8 cellular contexts compared by ENCODE assay signal in the genomic region with DNA sequence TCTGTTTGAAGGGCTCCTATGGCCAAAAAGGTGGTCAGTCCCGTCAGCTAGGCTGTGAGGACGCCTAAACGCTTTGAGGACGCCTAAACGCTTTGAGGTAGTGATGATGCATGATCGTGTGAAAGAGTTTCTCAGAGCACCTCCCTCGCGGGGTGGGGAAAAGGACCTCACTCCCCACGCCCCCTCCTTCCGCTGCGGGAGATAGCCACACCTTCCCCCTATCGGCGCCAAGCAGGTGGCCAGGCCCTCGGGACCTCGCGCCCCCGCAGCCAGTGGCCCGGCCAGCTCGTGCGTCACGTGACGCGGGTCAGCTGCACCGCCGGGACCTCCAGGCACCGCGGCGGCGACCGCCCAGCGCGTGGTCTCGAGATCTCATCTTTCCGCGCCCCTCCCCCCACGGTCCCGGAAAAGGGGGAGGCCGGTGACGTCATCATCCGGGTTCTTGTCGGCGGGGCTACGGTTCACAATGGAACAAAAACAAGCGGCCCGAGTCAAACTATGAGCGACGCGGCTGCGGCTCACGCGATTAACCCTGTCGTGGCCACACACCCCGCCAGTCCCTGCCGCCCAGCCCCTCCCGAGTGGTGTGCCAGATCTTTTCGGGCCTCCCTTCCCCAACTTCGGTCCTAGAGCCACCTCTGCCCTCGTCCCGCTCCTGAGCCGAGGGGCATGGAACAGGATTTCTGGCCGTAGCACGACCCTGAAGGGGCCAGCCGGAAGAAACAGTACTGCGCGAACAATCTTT. TPM values are rescaled to one million over a fixed set of nuclear protein-coding genes. Genes with fewer than 3 reads are reported as not detected.
DNase-seq lines count a peak whose midpoint lies in the region; ATAC-seq and TF ChIP-seq lines count a peak whose summit lies in the region.

No MANE protein-coding gene starts in this region.

- H3K79me2 ChIP-seq in Loucy (ENCODE audit: insufficient read depth, low read length): peaks cover 40% of the 10 kb centered on the region

- H3K27me3 Mint-ChIP-seq in naive thymus-derived CD8-positive, alpha-beta T cell: no peaks in the 10 kb centered on the region
- H3K27me3 Mint-ChIP-seq in stimulated activated naive B cell treated with anti-CD40 and anti-IgM and Interleukin-4, amounts not matched to agents 10 μg/mL and 1 μg/mL and 100 μg/mL, for 72 hours: no peaks in the 10 kb centered on the region

- peak overlapping the region; percentile 96 for H3K9ac ChIP-seq in Loucy (ENCODE audit: low read depth, low read length, poor library complexity, severe bottlenecking)

- no peak for TF ChIP-seq CTCF in Loucy (conservative IDR thresholded peaks at IDR 0.05; ENCODE audit: low read length)
- TF ChIP-seq CTCF in RWPE2 (IDR thresholded peaks at IDR 0.05; ENCODE audit: poor library complexity, severe bottlenecking): no peak

- H3K4me1 ChIP-seq in Loucy (ENCODE audit: insufficient read depth, low read length, poor library complexity, severe bottlenecking): peaks cover 2% of the 10 kb centered on the region
- no peaks in the 10 kb centered on the region for H3K4me1 ChIP-seq in RWPE2 (ENCODE audit: insufficient read depth, poor library complexity, severe bottlenecking)

- H3K4me2 ChIP-seq in Loucy (ENCODE audit: low read depth, low read length, poor library complexity, severe bottlenecking): peak overlapping the region; percentile 81

- no peaks in the 10 kb centered on the region for H3F3A ChIP-seq in Loucy (ENCODE audit: low read depth)

- no peaks in the 10 kb centered on the region for H3K27me3 ChIP-seq in H7 (ENCODE audit: control insufficient read depth, insufficient read depth, low read length)
- no peaks in the 10 kb centered on the region for H3K27me3 ChIP-seq in Loucy (ENCODE audit: insufficient read depth, low read length, poor library complexity, severe bottlenecking)
- H3K27me3 ChIP-seq in RWPE2 (ENCODE audit: insufficient read depth, poor library complexity, severe bottlenecking): no peaks in the 10 kb centered on the region

- H3K9me2 ChIP-seq in Loucy (replicated peaks; ENCODE audit: low read depth, low read length): no peaks in the 10 kb centered on the region

- peak overlapping the region; percentile 84 for H2AFZ ChIP-seq in Loucy (ENCODE audit: low read length)

- H3K9me3 ChIP-seq in Loucy (ENCODE audit: insufficient read depth, low read depth, low read length) (no peaks in the 10 kb centered on the region), RWPE2 (ENCODE audit: severe bottlenecking) (no peaks in the 10 kb centered on the region)

- H3K4me3 ChIP-seq in H7 (ENCODE audit: insufficient read depth, low read depth, low read length) (peak overlapping the region; percentile 99), Loucy (ENCODE audit: low read length, poor library complexity, severe bottlenecking) (peak overlapping the region; percentile 80), RWPE2 (ENCODE audit: severe bottlenecking) (peak overlapping the region; percentile 78)

- POLR2A ChIA-PET in naive thymus-derived CD8-positive, alpha-beta T cell (lab: Charles Lee): interaction anchor here (0.6 to 3.7 kb wide), 14 partner anchors 12 to 908 kb away, joined by 3 to 34 read pairs (median 6); partner anchors contain the start of genes DDX3X and MED14

- peaks cover 2 to 31% (median 13%) of the 10 kb centered on the region in 4 donors for H3K4me1 Mint-ChIP-seq in naive thymus-derived CD8-positive, alpha-beta T cell
- peaks cover 9 to 10% of the 10 kb centered on the region in 2 donors for H3K4me1 Mint-ChIP-seq in stimulated activated naive B cell treated with anti-CD40 and anti-IgM and Interleukin-4, amounts not matched to agents 10 μg/mL and 1 μg/mL and 100 μg/mL, for 72 hours

- H3K27ac ChIP-seq in RWPE2 (ENCODE audit: poor library complexity, severe bottlenecking): peak overlapping the region; percentile 87

- DNase-seq in ELR (ENCODE audit: low read depth) (peak; percentile 94), H7 (peak; percentile 89), RWPE2 (ENCODE audit: low spot score) (peak; percentile 94), fibroblast of peridontal ligament (ENCODE audit: extremely low read depth) (peak; percentile 93)
- peak; percentile 87 for DNase-seq in activated effector memory CD4-positive, alpha-beta T cell treated with Interleukin-2 at 50 U/mL for 16 hours
- DNase-seq in naive thymus-derived CD8-positive, alpha-beta T cell: peak; percentile 92 to 100 (median 96)
- peak; percentile 99 for DNase-seq in stimulated activated naive B cell treated with anti-CD40 and anti-IgM and Interleukin-4, amounts not matched to agents 10 μg/mL and 1 μg/mL and 100 μg/mL, for 72 hours

- H3K9me3 Mint-ChIP-seq in naive thymus-derived CD8-positive, alpha-beta T cell: peaks cover 0 to 1% (median 0%) of the 10 kb centered on the region in 9 donors
- H3K9me3 Mint-ChIP-seq in stimulated activated naive B cell treated with anti-CD40 and anti-IgM and Interleukin-4, amounts not matched to agents 10 μg/mL and 1 μg/mL and 100 μg/mL, for 72 hours: no peaks in the 10 kb centered on the region

- H3K4me3 Mint-ChIP-seq in naive thymus-derived CD8-positive, alpha-beta T cell: peak overlapping the region; percentile 89 to 97 (median 92)
- peak overlapping the region; percentile 96 to 97 for H3K4me3 Mint-ChIP-seq in stimulated activated naive B cell treated with anti-CD40 and anti-IgM and Interleukin-4, amounts not matched to agents 10 μg/mL and 1 μg/mL and 100 μg/mL, for 72 hours

- H4K20me1 ChIP-seq in Loucy (ENCODE audit: insufficient read depth, low read length, poor library complexity, severe bottlenecking): peaks cover 39% of the 10 kb centered on the region

- H3K36me3 Mint-ChIP-seq in naive thymus-derived CD8-positive, alpha-beta T cell: peaks cover 0 to 15% (median 0%) of the 10 kb centered on the region in 3 donors
- H3K36me3 Mint-ChIP-seq in stimulated activated naive B cell treated with anti-CD40 and anti-IgM and Interleukin-4, amounts not matched to agents 10 μg/mL and 1 μg/mL and 100 μg/mL, for 72 hours: peaks cover 6 to 20% of the 10 kb centered on the region in 2 donors

- H3K36me3 ChIP-seq in H7 (replicated peaks; ENCODE audit: control insufficient read depth, insufficient read depth, low read length): peaks cover 1% of the 10 kb centered on the region
- H3K36me3 ChIP-seq in Loucy (ENCODE audit: insufficient read depth, low read length): no peaks in the 10 kb centered on the region
- H3K36me3 ChIP-seq in RWPE2 (ENCODE audit: low read depth): peaks cover 4% of the 10 kb centered on the region; the same call in 1 of the 2 replicates

- peak; percentile 68 for ATAC-seq in RWPE2 (ENCODE audit: low read depth)
- peak; percentile 66 to 67 for ATAC-seq in naive thymus-derived CD8-positive, alpha-beta T cell
- ATAC-seq in stimulated activated naive B cell treated with anti-CD40 and anti-IgM and Interleukin-4, amounts not matched to agents 10 μg/mL and 1 μg/mL and 100 μg/mL, for 72 hours (replicated peaks): peak; percentile 69 to 74

- H3K27ac Mint-ChIP-seq in naive thymus-derived CD8-positive, alpha-beta T cell: peak overlapping the region; percentile 98 to 100 (median 100)
- H3K27ac Mint-ChIP-seq in stimulated activated naive B cell treated with anti-CD40 and anti-IgM and Interleukin-4, amounts not matched to agents 10 μg/mL and 1 μg/mL and 100 μg/mL, for 72 hours: peak overlapping the region; percentile 100

RNA-seq across cellular contexts. Expression of gene USP9X, which starts 0.7 kb away (rescaled TPM):
- total RNA-seq in H7 (2014; rRNA removed; shearing (Covaris generic)): 123 and 208 TPM in 2 replicates
- 10 to 100 TPM; 68.7 to 75.4 TPM for total RNA-seq in naive thymus-derived CD8-positive, alpha-beta T cell
- 10 to 100 TPM; 20.0 to 27.1 (median 23.9) TPM for polyA plus RNA-seq in naive thymus-derived CD8-positive, alpha-beta T cell

Comparison
In these comparisons a context has a peak if more than half of its experiments do, and no peak if none do; other contexts are left out.
1. Peak in every context shown above with its lines: DNase-seq, ATAC-seq, H3K4me3 ChIP-seq and H3K27ac ChIP-seq.